ENCODE assay signal across 8 cellular contexts in the genomic region with DNA sequence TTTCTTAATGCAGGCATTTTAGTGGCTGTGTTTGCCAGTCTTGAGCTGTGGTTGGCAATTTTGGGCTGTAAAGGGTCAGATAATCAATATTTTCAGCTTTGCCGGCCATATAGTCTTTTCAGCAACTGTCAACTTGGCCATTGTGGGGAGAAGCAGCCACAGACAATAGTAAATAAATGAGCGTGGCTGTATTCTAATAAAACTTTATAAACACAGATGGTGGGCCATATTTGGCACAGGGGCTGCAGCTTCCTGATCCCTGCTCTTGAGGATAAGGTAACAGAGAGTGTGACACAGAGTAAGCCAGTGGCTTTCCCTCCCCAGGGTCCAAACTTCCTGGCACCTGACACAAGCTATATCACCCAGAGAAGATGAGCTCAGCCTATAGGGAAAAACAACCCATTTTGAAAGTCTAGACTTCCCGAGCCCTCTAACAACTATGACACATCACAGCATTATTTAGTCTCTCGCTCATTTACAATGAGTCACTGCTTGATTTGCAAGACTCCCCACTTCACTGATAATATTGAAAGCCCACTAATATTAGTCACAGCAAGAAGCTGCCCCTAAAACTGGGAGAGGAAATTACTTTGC.
DNase-seq lines count a peak whose midpoint lies in the region; ATAC-seq and TF ChIP-seq lines count a peak whose summit lies in the region.

No MANE protein-coding gene starts in this region.

- no peaks in the 10 kb centered on the region for H3K36me3 ChIP-seq in OCI-LY7 (ENCODE audit: insufficient read depth, low read length)
- no peaks in the 10 kb centered on the region for H3K36me3 ChIP-seq in Peyer's patch

- no peaks in the 10 kb centered on the region for H3K9me3 ChIP-seq in OCI-LY7 (ENCODE audit: low read length)
- no peaks in the 10 kb centered on the region for H3K9me3 ChIP-seq in Peyer's patch

- DNase-seq in EL, result peak; percentile 92
- DNase-seq in OCI-LY7 (ENCODE audit: low spot score), result no peak
- peak; percentile 55 for DNase-seq in hepatic stellate cell (ENCODE audit: low spot score)
- no peak for DNase-seq in Peyer's patch
- no peak for DNase-seq in NCI-H1694 treated with DMSO at 0.1 percent for 48 hours (lab: John Stamatoyannopoulos, UW)
- no peak for DNase-seq in putamen (ENCODE audit: low spot score)
- DNase-seq in stimulated activated naive CD4-positive, alpha-beta T cell treated with Interleukin-2 at 50 U/mL for 16 hours (lab: John Stamatoyannopoulos, UW), result no peak

- POLR2A ChIA-PET in OCI-LY7 (lab: Charles Lee), result interaction anchor here (0.6 to 1.6 kb wide), 9 partner anchors 7 to 271 kb away, joined by 3 to 6 read pairs (median 3); no protein-coding TSS in a partner anchor

- CTCF ChIA-PET in OCI-LY7 (lab: Charles Lee; ENCODE audit: unreplicated experiment), result no interaction called here

- H3K79me2 ChIP-seq in OCI-LY7 (ENCODE audit: insufficient read depth, low read depth, low read length), result no peaks in the 10 kb centered on the region

- intact Hi-C loops in OCI-LY7 (cut with micrococcal nuclease; ENCODE audit: unreplicated experiment), result no loop called here

- H3K9me2 ChIP-seq in OCI-LY7 (ENCODE audit: insufficient read depth, low read length), result no peaks in the 10 kb centered on the region

- no peaks in the 10 kb centered on the region for H3K27me3 ChIP-seq in Peyer's patch

- H3K4me1 ChIP-seq in OCI-LY7 (ENCODE audit: insufficient read depth, low read length, poor library complexity, severe bottlenecking) (peaks cover 27% of the 10 kb centered on the region), Peyer's patch (no peaks in the 10 kb centered on the region)

- H4K20me1 ChIP-seq in OCI-LY7 (ENCODE audit: insufficient read depth, low read length), result no peaks in the 10 kb centered on the region

- H2AFZ ChIP-seq in OCI-LY7 (ENCODE audit: low read length), result peak overlapping the region; percentile 87

- no peak for TF ChIP-seq POLR2A in Peyer's patch (IDR thresholded peaks at IDR 0.05)

- peak overlapping the region; percentile 47 for H3K4me2 ChIP-seq in OCI-LY7 (ENCODE audit: low read length)

- H3K4me3 ChIP-seq in OCI-LY7 (ENCODE audit: low read depth, low read length, poor library complexity, severe bottlenecking) (peak overlapping the region; percentile 4), Peyer's patch (no peak overlapping the region)

- TF ChIP-seq CTCF in OCI-LY7 (conservative IDR thresholded peaks at IDR 0.05; ENCODE audit: low read length), result no peak
- no peak for TF ChIP-seq CTCF in Peyer's patch (IDR thresholded peaks at IDR 0.05)

- H3K27ac ChIP-seq in OCI-LY7 (ENCODE audit: low read depth, low read length, poor library complexity, severe bottlenecking) (no peak overlapping the region), Peyer's patch (no peak overlapping the region)

- peak; percentile 59 for ATAC-seq in GM21825 (IDR thresholded peaks at IDR 0.05; ENCODE audit: unreplicated experiment)

- BruUV-seq in OCI-LY7 (replicated peaks; lab: Mats Ljungman, UMichigan), result no TSS peak

Comparison
In these comparisons a context has a peak if more than half of its experiments do, and no peak if none do; other contexts are left out.
1. DNase-seq: peak in EL (single experiment) and hepatic stellate cell (single experiment); none in OCI-LY7 (single experiment), Peyer's patch (0 of 3), NCI-H1694 treated with DMSO at 0.1 percent for 48 hours (single experiment), putamen (single experiment) and stimulated activated naive CD4-positive, alpha-beta T cell treated with Interleukin-2 at 50 U/mL for 16 hours (single experiment).